In the genomic region with DNA sequence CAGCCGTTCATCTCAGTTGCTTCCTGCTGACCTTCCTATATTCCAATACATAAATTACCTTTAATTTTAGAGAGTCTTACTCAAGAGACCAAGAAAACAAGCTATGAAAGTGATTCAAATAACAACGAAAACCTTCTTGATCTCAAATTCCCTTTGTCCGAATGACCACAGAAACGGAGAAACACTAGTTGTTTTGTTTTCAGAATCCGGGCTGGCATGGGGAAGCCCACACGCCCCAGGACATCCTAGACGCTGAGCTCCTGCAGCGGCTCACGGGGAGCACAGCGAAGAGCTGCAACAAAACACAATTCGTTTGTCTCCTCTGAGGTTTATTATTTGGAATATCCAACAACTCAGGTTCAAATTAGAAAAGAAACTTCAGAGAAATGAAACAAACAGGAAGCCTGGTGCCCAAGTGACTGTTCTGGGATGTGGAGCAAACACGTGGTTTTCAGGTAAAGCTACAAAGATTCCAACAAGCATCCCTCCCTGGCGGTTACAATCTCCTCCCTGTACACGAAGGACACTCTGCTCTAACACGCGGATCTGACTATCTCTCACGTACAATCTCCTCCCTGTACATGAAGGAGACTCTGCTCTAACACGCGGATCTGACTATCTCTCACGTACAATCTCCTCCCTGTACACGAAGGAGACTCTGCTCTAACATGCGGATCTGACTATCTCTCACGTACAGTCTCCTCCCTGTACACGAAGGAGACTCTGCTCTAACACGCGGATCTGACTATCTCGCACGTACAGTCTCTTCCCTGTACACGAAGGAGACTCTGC, we compare ENCODE assay signal across 33 cellular contexts.
DNase-seq lines count a peak whose midpoint lies in the region; ATAC-seq, FAIRE-seq and TF ChIP-seq lines count a peak whose summit lies in the region.
"Had no signal": no experiment of that assay in that cellular context is flagged by ENCODE, and none has a peak within 500 bp of the region (broad histone marks: within the 10 kb centered on the region; RNA-seq: fewer than 3 reads in every experiment).

No MANE protein-coding gene starts in this region.

- peak overlapping the region; percentile 79 for H2AFZ ChIP-seq in mammary epithelial cell (ENCODE audit: low read depth, low read length)
- H2AFZ ChIP-seq in endothelial cell of umbilical vein (ENCODE audit: low read depth, low read length), result no peak overlapping the region

- H3K27me3 ChIP-seq in mammary epithelial cell (ENCODE audit: insufficient read depth, low read length) (no peaks in the 10 kb centered on the region), breast epithelium (no peaks in the 10 kb centered on the region), endothelial cell of umbilical vein (ENCODE audit: control insufficient read depth in 2 of 2, insufficient read depth in 2 of 2, low read length in 2 of 2) (no peaks in the 10 kb centered on the region), vagina (no peaks in the 10 kb centered on the region)
- H3K27me3 ChIP-seq: esophagus squamous epithelium, ovary, right atrium auricular region had no signal

- H3K9me3 Mint-ChIP-seq in neural crest cell (no peaks in the 10 kb centered on the region), type B pancreatic cell (no peaks in the 10 kb centered on the region)
- H3K9me3 Mint-ChIP-seq: activated CD4-positive, alpha-beta memory T cell treated with anti-CD3 and anti-CD28 coated beads for 36 hours; activated naive CD4-positive, alpha-beta T cell treated with anti-CD3 and anti-CD28 coated beads for 36 hours; CD4-positive, CD25-positive, alpha-beta regulatory T cell; natural killer cell; T-helper 1 cell treated with Interleukin-12 subunit alpha and Interleukin-12 subunit beta and Interleukin-4 antibody, amounts not matched to agents 30 μg/mL and 1 μg/mL, for 36 hours had no signal

- POLR2A ChIA-PET in endothelial cell of umbilical vein (lab: Charles Lee), result no interaction called here

- intact Hi-C loops in mammary epithelial cell (cut with micrococcal nuclease) (no loop called here), breast epithelium (cut with DNase I; ENCODE audit: low total_unique reads) (no loop called here), endothelial cell of umbilical vein (cut with micrococcal nuclease) (no loop called here), vagina (cut with DNase I) (no loop called here)

- H3K79me2 ChIP-seq in mammary epithelial cell (ENCODE audit: insufficient read depth, low read length) (no peaks in the 10 kb centered on the region), endothelial cell of umbilical vein (ENCODE audit: control insufficient read depth, insufficient read depth, low read length) (no peaks in the 10 kb centered on the region)

- peak; percentile 31 for FAIRE-seq in endothelial cell of umbilical vein (lab: Jason Lieb, UNC)
- FAIRE-seq: A204.1 had no signal

- in situ Hi-C loops in mammary epithelial cell (cut with MboI; ENCODE audit: low sequenced_read_pairs in 2 of 2), result no loop called here

- peak overlapping the region; percentile 44 for H3K4me2 ChIP-seq in mammary epithelial cell (ENCODE audit: insufficient read depth, low read depth, low read length)
- H3K4me2 ChIP-seq in endothelial cell of umbilical vein (ENCODE audit: insufficient read depth, low read length), result no peak overlapping the region

- H4K20me1 ChIP-seq in mammary epithelial cell (ENCODE audit: insufficient read depth, low read length), result no peaks in the 10 kb centered on the region
- no peaks in the 10 kb centered on the region for H4K20me1 ChIP-seq in endothelial cell of umbilical vein (replicated peaks; ENCODE audit: control insufficient read depth, extremely low read depth, insufficient read depth, low read length)

- H3K9me3 ChIP-seq in mammary epithelial cell (replicated peaks; ENCODE audit: insufficient read depth, low read length), result no peaks in the 10 kb centered on the region
- no peaks in the 10 kb centered on the region for H3K9me3 ChIP-seq in breast epithelium
- no peaks in the 10 kb centered on the region for H3K9me3 ChIP-seq in endothelial cell of umbilical vein (replicated peaks; ENCODE audit: control insufficient read depth, insufficient read depth, low read length)
- no peaks in the 10 kb centered on the region for H3K9me3 ChIP-seq in vagina
- H3K9me3 ChIP-seq: esophagus squamous epithelium, lower lobe of right lung, mucosa of descending colon, ovary, right atrium auricular region had no signal

- BruUV-seq in mammary epithelial cell (replicated peaks; lab: Mats Ljungman, UMichigan), result no TSS peak
- BruUV-seq in endothelial cell of umbilical vein (replicated peaks; lab: Mats Ljungman, UMichigan), result no TSS peak

- no peaks in the 10 kb centered on the region for H3K36me3 Mint-ChIP-seq in neural crest cell (ENCODE audit: low read depth)
- peaks cover 8% of the 10 kb centered on the region for H3K36me3 Mint-ChIP-seq in type B pancreatic cell
- H3K36me3 Mint-ChIP-seq: natural killer cell had no signal

- dilution Hi-C loops in mammary epithelial cell (cut with HindIII; ENCODE audit: low sequenced_read_pairs) (no loop called here), endothelial cell of umbilical vein (cut with MboI; ENCODE audit: extremely low pct_ligation_motif_present, low sequenced_read_pairs) (no loop called here)

- H3K4me3 Mint-ChIP-seq in neural crest cell (no peak overlapping the region), type B pancreatic cell (no peak overlapping the region)
- H3K4me3 Mint-ChIP-seq: activated CD4-positive, alpha-beta memory T cell treated with anti-CD3 and anti-CD28 coated beads for 36 hours; activated naive CD4-positive, alpha-beta T cell treated with anti-CD3 and anti-CD28 coated beads for 36 hours; natural killer cell; T-helper 1 cell treated with Interleukin-12 subunit alpha and Interleukin-12 subunit beta and Interleukin-4 antibody, amounts not matched to agents 30 μg/mL and 1 μg/mL, for 36 hours had no signal

- H3K36me3 ChIP-seq in mammary epithelial cell (ENCODE audit: insufficient read depth, low read length) (no peaks in the 10 kb centered on the region), breast epithelium (no peaks in the 10 kb centered on the region), endothelial cell of umbilical vein (ENCODE audit: control insufficient read depth in 2 of 2, extremely low read depth in 1 of 2, insufficient read depth in 2 of 2, low read length in 2 of 2) (no peaks in the 10 kb centered on the region), vagina (peaks cover 0 to 44% of the 10 kb centered on the region in 2 donors)
- H3K36me3 ChIP-seq: ovary had no signal

- 38% methylated on average over 25 of the region's 29 CpGs for WGBS in mammary epithelial cell (ENCODE audit: low coverage, missing lambda C conversion rate)

- H3K9me1 ChIP-seq in endothelial cell of umbilical vein (replicated peaks; ENCODE audit: control insufficient read depth, extremely low read depth, insufficient read depth, low read length), result no peaks in the 10 kb centered on the region

- no peak for TF ChIP-seq CTCF in mammary epithelial cell (conservative IDR thresholded peaks at IDR 0.05 in 1 of 2, IDR thresholded peaks at IDR 0.05 in 1 of 2; ENCODE audit: extremely low read depth in 1 of 2, insufficient read depth in 1 of 2, low read depth in 1 of 2, low read length in 2 of 2)
- TF ChIP-seq CTCF in breast epithelium (IDR thresholded peaks at IDR 0.05), result no peak
- TF ChIP-seq CTCF in endothelial cell of umbilical vein (IDR thresholded peaks at IDR 0.05; ENCODE audit: extremely low read depth in 1 of 2, insufficient read depth in 1 of 2, low read depth in 1 of 2, low read length in 2 of 2), result no peak
- TF ChIP-seq CTCF in neural crest cell (conservative IDR thresholded peaks at IDR 0.05), result no peak
- TF ChIP-seq CTCF in type B pancreatic cell (conservative IDR thresholded peaks at IDR 0.05), result no peak
- no peak for TF ChIP-seq CTCF in vagina (IDR thresholded peaks at IDR 0.05)

- CTCF ChIA-PET in mammary epithelial cell (lab: Charles Lee; ENCODE audit: low non-redundant PET) (no interaction called here), endothelial cell of umbilical vein (lab: Charles Lee) (no interaction called here)

- H3K9ac ChIP-seq in mammary epithelial cell (ENCODE audit: insufficient read depth, low read length) (no peak overlapping the region), endothelial cell of umbilical vein (replicated peaks; ENCODE audit: extremely low read depth, insufficient read depth, low read length) (no peak overlapping the region)

- H3K27ac ChIP-seq in mammary epithelial cell (ENCODE audit: insufficient read depth, low read depth, low read length) (no peak overlapping the region), breast epithelium (no peak overlapping the region), endothelial cell of umbilical vein (ENCODE audit: insufficient read depth, low read depth, low read length) (no peak overlapping the region), vagina (no peak overlapping the region)
- H3K27ac ChIP-seq: coronary artery, esophagus squamous epithelium, foreskin keratinocyte, lower lobe of right lung, ovary, right atrium auricular region had no signal

- peak overlapping the region; percentile 46 for H3K27ac Mint-ChIP-seq in neural crest cell (ENCODE audit: unreplicated experiment)
- peak overlapping the region; percentile 14 for H3K27ac Mint-ChIP-seq in type B pancreatic cell
- H3K27ac Mint-ChIP-seq: activated CD4-positive, alpha-beta memory T cell treated with anti-CD3 and anti-CD28 coated beads for 36 hours; activated naive CD4-positive, alpha-beta T cell treated with anti-CD3 and anti-CD28 coated beads for 36 hours had no signal

- no peaks in the 10 kb centered on the region for H3K27me3 Mint-ChIP-seq in neural crest cell (ENCODE audit: low read depth)
- no peaks in the 10 kb centered on the region for H3K27me3 Mint-ChIP-seq in type B pancreatic cell
- H3K27me3 Mint-ChIP-seq: activated CD4-positive, alpha-beta memory T cell treated with anti-CD3 and anti-CD28 coated beads for 36 hours; CD4-positive, CD25-positive, alpha-beta regulatory T cell had no signal

- ATAC-seq in GM21528 (IDR thresholded peaks at IDR 0.05; ENCODE audit: low FRiP score, unreplicated experiment) (no peak), HG02885 (IDR thresholded peaks at IDR 0.05; ENCODE audit: poor library complexity, unreplicated experiment) (no peak)
- ATAC-seq: foreskin keratinocyte; lower lobe of right lung; natural killer cell; Right ventricle myocardium inferior; SK-N-SH treated with all-trans-retinoic acid at 6 μM for 48 hours; stimulated activated naive CD8-positive, alpha-beta T cell treated with anti-CD3 and anti-CD28 coated beads, Interleukin-15, Interleukin-2, amounts not matched to agents 100 U/mL and 50 U/mL, for 24 hours had no signal

- TF ChIP-seq POLR2A in breast epithelium (IDR thresholded peaks at IDR 0.05) (no peak), endothelial cell of umbilical vein (IDR thresholded peaks at IDR 0.05; ENCODE audit: low read depth, low read length) (no peak), vagina (IDR thresholded peaks at IDR 0.05) (no peak)

- peaks cover 11% of the 10 kb centered on the region for H3K4me1 ChIP-seq in mammary epithelial cell (ENCODE audit: insufficient read depth, low read length)
- H3K4me1 ChIP-seq in breast epithelium, result no peaks in the 10 kb centered on the region
- H3K4me1 ChIP-seq in endothelial cell of umbilical vein (ENCODE audit: control insufficient read depth, extremely low read depth, insufficient read depth, low read length), result no peaks in the 10 kb centered on the region
- no peaks in the 10 kb centered on the region for H3K4me1 ChIP-seq in vagina
- H3K4me1 ChIP-seq: esophagus squamous epithelium, foreskin keratinocyte, lower lobe of right lung, right atrium auricular region had no signal

- DNase-seq in mammary epithelial cell, result peak; percentile 37
- no peak for DNase-seq in breast epithelium (ENCODE audit: low spot score in 2 of 2)
- no peak for DNase-seq in endothelial cell of umbilical vein (ENCODE audit: low read depth, low spot score)
- DNase-seq in neural crest cell (ENCODE audit: low read depth, low spot score), result no peak
- no peak for DNase-seq in type B pancreatic cell (ENCODE audit: extremely low spot score, unreplicated experiment)
- no peak for DNase-seq in vagina (ENCODE audit: extremely low spot score in 2 of 2)
- DNase-seq: activated CD4-positive, alpha-beta memory T cell treated with anti-CD3 and anti-CD28 coated beads for 36 hours; activated CD4-positive, CD25-positive, alpha-beta regulatory T cell treated with anti-CD3 and anti-CD28 coated beads, Interleukin-2, amount 50 U/mL, for 72 hours; activated CD8-positive, alpha-beta memory T cell treated with anti-CD3 and anti-CD28 coated beads, Interleukin-2, amount 50 U/mL, for 4 hours; activated naive CD4-positive, alpha-beta T cell treated with anti-CD3 and anti-CD28 coated beads for 36 hours; CD4-positive, CD25-positive, alpha-beta regulatory T cell; esophagus squamous epithelium; GOT3; KBM-7; lower lobe of right lung; mucosa of descending colon; natural killer cell; NCI-H1105; NCI-H187 treated with DMSO at 0.1 percent for 48 hours; NCI-H526; NK-92 treated with Interleukin-12 subunit alpha and Interleukin-12 subunit beta, amount 100 ng/mL, for 24 hours; ovary; stimulated activated CD4-positive, alpha-beta T cell treated with anti-CD3 and anti-CD28 coated beads, Interleukin-1b, Interleukin-23, amount 100 ng/mL, for 48 hours; stimulated activated naive CD8-positive, alpha-beta T cell treated with anti-CD3 and anti-CD28 coated beads, Interleukin-15, Interleukin-2, amounts not matched to agents 100 U/mL and 50 U/mL, for 24 hours had no signal

- H3K4me1 Mint-ChIP-seq in neural crest cell (peaks cover 35% of the 10 kb centered on the region), type B pancreatic cell (ENCODE audit: unreplicated experiment) (peaks cover 4% of the 10 kb centered on the region)

- H3K4me3 ChIP-seq in mammary epithelial cell (replicated peaks in 1 of 3; ENCODE audit: insufficient read depth in 1 of 3, low read depth in 2 of 3, low read length in 3 of 3) (peak overlapping the region in 1 of 3 experiments; percentile 6), breast epithelium (peak overlapping the region in 1 of 3 donors; percentile 4), endothelial cell of umbilical vein (replicated peaks in 1 of 3; ENCODE audit: insufficient read depth in 1 of 3, low read depth in 1 of 3, low read length in 3 of 3) (no peak overlapping the region), vagina (no peak overlapping the region)
- H3K4me3 ChIP-seq: coronary artery, esophagus squamous epithelium, lower lobe of right lung, mucosa of descending colon, ovary, right atrium auricular region had no signal
